1 cellular context compared by ENCODE assay signal in genomic region chr6:99393698-99394531, GRCh38.
TF ChIP-seq lines count a peak whose summit lies in the region.

Gene COQ3, minus strand, starts transcription at chr6:99394195. Its CDS starts 16 bp downstream, at chr6:99394179.

TF ChIP-seq in HEK293, 187 proteins besides CTCF, POLR2A, EP300 and RAD21 (continued from another document):
- TF ChIP-seq REST (tag by site-specific recombination; IDR thresholded peaks at IDR 0.05) = peak; percentile 65; the same call in 1 of the 2 replicates
- TF ChIP-seq PRDM2 (tag by site-specific recombination; IDR thresholded peaks at IDR 0.05; ENCODE audit: borderline replicate concordance) = no peak
- peak; percentile 99 for TF ChIP-seq ZBTB11 (tag by site-specific recombination; conservative IDR thresholded peaks at IDR 0.05; ENCODE audit: low read depth)
- TF ChIP-seq ZNF610 (tag by site-specific recombination; IDR thresholded peaks at IDR 0.05; ENCODE audit: borderline replicate concordance) = peak; percentile 72; the same call in 1 of the 2 replicates
- peak; percentile 88 for TF ChIP-seq SP7 (tag by site-specific recombination; IDR thresholded peaks at IDR 0.05)
- peak; percentile 86 for TF ChIP-seq PRDM1 (tag by site-specific recombination; IDR thresholded peaks at IDR 0.05)
- TF ChIP-seq ZNF121 (tag by site-specific recombination; IDR thresholded peaks at IDR 0.05) = no peak; the same call in 1 of the 2 replicates
- no peak for TF ChIP-seq BCL6B (tag by site-specific recombination; IDR thresholded peaks at IDR 0.05)
- TF ChIP-seq ZBTB20 (tag by site-specific recombination; IDR thresholded peaks at IDR 0.05) = peak; percentile 84
- no peak for TF ChIP-seq ZNF133 (tag by site-specific recombination; IDR thresholded peaks at IDR 0.05)
- TF ChIP-seq ZNF394 (tag by site-specific recombination; IDR thresholded peaks at IDR 0.05; ENCODE audit: borderline replicate concordance) = peak; percentile 80; the same call in 1 of the 2 replicates
TF ChIP-seq in HEK293: peak in this region for 67.
